In the genomic region with DNA sequence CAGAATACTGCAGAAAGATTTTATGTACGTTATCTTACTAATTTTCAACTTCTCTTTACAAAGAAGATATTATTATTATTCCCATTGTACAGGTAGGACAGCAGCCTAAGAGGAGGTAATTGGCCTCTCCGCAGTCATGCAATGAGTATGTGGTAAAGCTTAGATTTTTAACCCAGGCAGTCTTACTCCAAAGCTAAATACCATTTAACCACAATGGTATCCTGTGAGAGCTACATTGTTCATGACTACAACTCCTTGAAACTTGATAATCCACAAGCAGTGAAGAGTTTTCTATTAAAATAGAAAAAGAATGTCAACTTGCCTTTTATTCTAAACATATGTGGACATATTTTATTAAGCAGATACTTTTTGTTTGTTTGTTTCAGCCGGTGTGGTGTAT, we compare ENCODE assay signal across 12 cellular contexts.
DNase-seq lines count a peak whose midpoint lies in the region; TF ChIP-seq lines count a peak whose summit lies in the region.
"Had no signal": no experiment of that assay in that cellular context is flagged by ENCODE, and none has a peak within 500 bp of the region (broad histone marks: within the 10 kb centered on the region; RNA-seq: fewer than 3 reads in every experiment).

No MANE protein-coding gene starts in this region.

- H3K9me3 ChIP-seq in mammary epithelial cell (replicated peaks; ENCODE audit: insufficient read depth, low read length), result no peaks in the 10 kb centered on the region
- no peaks in the 10 kb centered on the region for H3K9me3 ChIP-seq in breast epithelium
- H3K9me3 ChIP-seq in neural cell (ENCODE audit: low read length), result no peaks in the 10 kb centered on the region
- H3K9me3 ChIP-seq in effector memory CD4-positive, alpha-beta T cell (ENCODE audit: control insufficient read depth, low read length), result no peaks in the 10 kb centered on the region

- no peak for TF ChIP-seq EP300 in neural cell (conservative IDR thresholded peaks at IDR 0.05; ENCODE audit: poor library complexity, severe bottlenecking)

- no TSS peak for BruUV-seq in mammary epithelial cell (replicated peaks; lab: Mats Ljungman, UMichigan)

- H3K27me3 ChIP-seq in mammary epithelial cell (ENCODE audit: insufficient read depth, low read length), result no peaks in the 10 kb centered on the region
- H3K27me3 ChIP-seq in breast epithelium, result no peaks in the 10 kb centered on the region
- no peaks in the 10 kb centered on the region for H3K27me3 ChIP-seq in neural cell (ENCODE audit: insufficient read depth, low read depth, low read length)
- no peaks in the 10 kb centered on the region for H3K27me3 ChIP-seq in effector memory CD4-positive, alpha-beta T cell (replicated peaks; ENCODE audit: control insufficient read depth, insufficient read depth, low read length, poor library complexity, severe bottlenecking)

- TF ChIP-seq POLR2A in breast epithelium (IDR thresholded peaks at IDR 0.05), result no peak

- CTCF ChIA-PET in mammary epithelial cell (lab: Charles Lee; ENCODE audit: low non-redundant PET), result no interaction called here

- H3K4me2 ChIP-seq in mammary epithelial cell (ENCODE audit: insufficient read depth, low read depth, low read length), result no peak overlapping the region
- no peak overlapping the region for H3K4me2 ChIP-seq in neural cell (ENCODE audit: low read length)

- no peaks in the 10 kb centered on the region for H3F3A ChIP-seq in neural cell (ENCODE audit: insufficient read depth, low read length, poor library complexity, severe bottlenecking)

- TF ChIP-seq CTCF in mammary epithelial cell (conservative IDR thresholded peaks at IDR 0.05 in 1 of 2, IDR thresholded peaks at IDR 0.05 in 1 of 2; ENCODE audit: extremely low read depth in 1 of 2, insufficient read depth in 1 of 2, low read depth in 1 of 2, low read length in 2 of 2) (no peak), breast epithelium (IDR thresholded peaks at IDR 0.05) (no peak), choroid plexus epithelial cell (conservative IDR thresholded peaks at IDR 0.05; ENCODE audit: low read depth, low read length) (no peak), neural cell (IDR thresholded peaks at IDR 0.05; ENCODE audit: poor library complexity, severe bottlenecking) (no peak)

- no peaks in the 10 kb centered on the region for H3K9me2 ChIP-seq in neural cell (ENCODE audit: insufficient read depth, low read length)

- H3K4me1 ChIP-seq in mammary epithelial cell (ENCODE audit: insufficient read depth, low read length), result no peaks in the 10 kb centered on the region
- no peaks in the 10 kb centered on the region for H3K4me1 ChIP-seq in breast epithelium
- no peaks in the 10 kb centered on the region for H3K4me1 ChIP-seq in effector memory CD4-positive, alpha-beta T cell (ENCODE audit: control insufficient read depth, insufficient read depth, low read length, poor library complexity, severe bottlenecking)

- H2AFZ ChIP-seq in mammary epithelial cell (ENCODE audit: low read depth, low read length) (no peak overlapping the region), neural cell (ENCODE audit: low read depth, low read length) (no peak overlapping the region)

- H3K9ac ChIP-seq in mammary epithelial cell (ENCODE audit: insufficient read depth, low read length), result no peak overlapping the region
- H3K9ac ChIP-seq in neural cell (ENCODE audit: low read length), result no peak overlapping the region

- intact Hi-C loops in mammary epithelial cell (cut with micrococcal nuclease) (no loop called here), breast epithelium (cut with DNase I; ENCODE audit: low total_unique reads) (no loop called here)

- H3K27ac ChIP-seq in mammary epithelial cell (ENCODE audit: insufficient read depth, low read depth, low read length) (no peak overlapping the region), breast epithelium (no peak overlapping the region), neural cell (ENCODE audit: low read length) (peak overlapping the region; percentile 43)
- H3K27ac ChIP-seq in effector memory CD4-positive, alpha-beta T cell (ENCODE audit: insufficient read depth, low read length, poor library complexity, severe bottlenecking), result no peak overlapping the region

- H3K79me2 ChIP-seq in mammary epithelial cell (ENCODE audit: insufficient read depth, low read length) (no peaks in the 10 kb centered on the region), neural cell (replicated peaks; ENCODE audit: insufficient read depth, low read length) (no peaks in the 10 kb centered on the region)

- H3K36me3 ChIP-seq in mammary epithelial cell (ENCODE audit: insufficient read depth, low read length) (no peaks in the 10 kb centered on the region), breast epithelium (no peaks in the 10 kb centered on the region), neural cell (ENCODE audit: insufficient read depth, low read length) (no peaks in the 10 kb centered on the region)
- H3K36me3 ChIP-seq in effector memory CD4-positive, alpha-beta T cell (ENCODE audit: control insufficient read depth, insufficient read depth, low read length), result no peaks in the 10 kb centered on the region

- DNase-seq in mammary epithelial cell (peak; percentile 33), breast epithelium (ENCODE audit: low spot score in 2 of 2) (no peak), choroid plexus epithelial cell (ENCODE audit: low read depth) (peak; percentile 1), NCI-H187 treated with DMSO at 0.1 percent for 48 hours (lab: John Stamatoyannopoulos, UW) (no peak), AG08396 (ENCODE audit: low spot score) (no peak)
- no peak for DNase-seq in effector memory CD4-positive, alpha-beta T cell
- DNase-seq: ACHN; C1 segment of cervical spinal cord; Calu3; CD4-positive, alpha-beta T cell; DMS79 had no signal

- in situ Hi-C loops in mammary epithelial cell (cut with MboI; ENCODE audit: low sequenced_read_pairs in 2 of 2), result no loop called here

- TF ChIP-seq RAD21 in neural cell (conservative IDR thresholded peaks at IDR 0.05), result no peak

- WGBS in mammary epithelial cell (ENCODE audit: low coverage, missing lambda C conversion rate), result 76% methylated on average over 3 of the region's 3 CpGs

- H3K4me3 ChIP-seq in mammary epithelial cell (replicated peaks in 1 of 3; ENCODE audit: insufficient read depth in 1 of 3, low read depth in 2 of 3, low read length in 3 of 3), result no peak overlapping the region
- no peak overlapping the region for H3K4me3 ChIP-seq in breast epithelium
- H3K4me3 ChIP-seq in choroid plexus epithelial cell (ENCODE audit: low read depth, low read length), result no peak overlapping the region
- H3K4me3 ChIP-seq in neural cell (ENCODE audit: low read length), result no peak overlapping the region
- no peak overlapping the region for H3K4me3 ChIP-seq in effector memory CD4-positive, alpha-beta T cell (ENCODE audit: insufficient read depth, low read depth, low read length, poor library complexity, severe bottlenecking)

- no peaks in the 10 kb centered on the region for H4K20me1 ChIP-seq in mammary epithelial cell (ENCODE audit: insufficient read depth, low read length)
- no peaks in the 10 kb centered on the region for H4K20me1 ChIP-seq in neural cell (ENCODE audit: insufficient read depth)

- dilution Hi-C loops in mammary epithelial cell (cut with HindIII; ENCODE audit: low sequenced_read_pairs), result no loop called here

TF ChIP-seq in neural cell, 6 proteins besides CTCF, POLR2A, EP300 and RAD21:
- TF ChIP-seq, protein P1, sequence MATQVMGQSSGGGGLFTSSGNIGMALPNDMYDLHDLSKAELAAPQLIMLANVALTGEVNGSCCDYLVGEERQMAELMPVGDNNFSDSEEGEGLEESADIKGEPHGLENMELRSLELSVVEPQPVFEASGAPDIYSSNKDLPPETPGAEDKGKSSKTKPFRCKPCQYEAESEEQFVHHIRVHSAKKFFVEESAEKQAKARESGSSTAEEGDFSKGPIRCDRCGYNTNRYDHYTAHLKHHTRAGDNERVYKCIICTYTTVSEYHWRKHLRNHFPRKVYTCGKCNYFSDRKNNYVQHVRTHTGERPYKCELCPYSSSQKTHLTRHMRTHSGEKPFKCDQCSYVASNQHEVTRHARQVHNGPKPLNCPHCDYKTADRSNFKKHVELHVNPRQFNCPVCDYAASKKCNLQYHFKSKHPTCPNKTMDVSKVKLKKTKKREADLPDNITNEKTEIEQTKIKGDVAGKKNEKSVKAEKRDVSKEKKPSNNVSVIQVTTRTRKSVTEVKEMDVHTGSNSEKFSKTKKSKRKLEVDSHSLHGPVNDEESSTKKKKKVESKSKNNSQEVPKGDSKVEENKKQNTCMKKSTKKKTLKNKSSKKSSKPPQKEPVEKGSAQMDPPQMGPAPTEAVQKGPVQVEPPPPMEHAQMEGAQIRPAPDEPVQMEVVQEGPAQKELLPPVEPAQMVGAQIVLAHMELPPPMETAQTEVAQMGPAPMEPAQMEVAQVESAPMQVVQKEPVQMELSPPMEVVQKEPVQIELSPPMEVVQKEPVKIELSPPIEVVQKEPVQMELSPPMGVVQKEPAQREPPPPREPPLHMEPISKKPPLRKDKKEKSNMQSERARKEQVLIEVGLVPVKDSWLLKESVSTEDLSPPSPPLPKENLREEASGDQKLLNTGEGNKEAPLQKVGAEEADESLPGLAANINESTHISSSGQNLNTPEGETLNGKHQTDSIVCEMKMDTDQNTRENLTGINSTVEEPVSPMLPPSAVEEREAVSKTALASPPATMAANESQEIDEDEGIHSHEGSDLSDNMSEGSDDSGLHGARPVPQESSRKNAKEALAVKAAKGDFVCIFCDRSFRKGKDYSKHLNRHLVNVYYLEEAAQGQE (IDR thresholded peaks at IDR 0.05; ENCODE audit: borderline replicate concordance), result no peak
- TF ChIP-seq POLR2AphosphoS5 (IDR thresholded peaks at IDR 0.05), result no peak
- no peak for TF ChIP-seq SMC3 (conservative IDR thresholded peaks at IDR 0.05; ENCODE audit: poor library complexity)
- no peak for TF ChIP-seq MXI1 (conservative IDR thresholded peaks at IDR 0.05; ENCODE audit: poor library complexity, severe bottlenecking)
- TF ChIP-seq EZH2 (IDR thresholded peaks at IDR 0.05; ENCODE audit: borderline replicate concordance, insufficient read depth, low read length, poor library complexity, severe bottlenecking), result no peak
- no peak for TF ChIP-seq TAF1 (IDR thresholded peaks at IDR 0.05; ENCODE audit: low read depth)

Comparison
In these comparisons a context has a peak if more than half of its experiments do, and no peak if none do; other contexts are left out.
1. DNase-seq: peak in mammary epithelial cell (single experiment) and choroid plexus epithelial cell (single experiment); none in breast epithelium (0 of 2), NCI-H187 treated with DMSO at 0.1 percent for 48 hours (single experiment), AG08396 (single experiment) and effector memory CD4-positive, alpha-beta T cell (0 of 3).